In the genomic region with DNA sequence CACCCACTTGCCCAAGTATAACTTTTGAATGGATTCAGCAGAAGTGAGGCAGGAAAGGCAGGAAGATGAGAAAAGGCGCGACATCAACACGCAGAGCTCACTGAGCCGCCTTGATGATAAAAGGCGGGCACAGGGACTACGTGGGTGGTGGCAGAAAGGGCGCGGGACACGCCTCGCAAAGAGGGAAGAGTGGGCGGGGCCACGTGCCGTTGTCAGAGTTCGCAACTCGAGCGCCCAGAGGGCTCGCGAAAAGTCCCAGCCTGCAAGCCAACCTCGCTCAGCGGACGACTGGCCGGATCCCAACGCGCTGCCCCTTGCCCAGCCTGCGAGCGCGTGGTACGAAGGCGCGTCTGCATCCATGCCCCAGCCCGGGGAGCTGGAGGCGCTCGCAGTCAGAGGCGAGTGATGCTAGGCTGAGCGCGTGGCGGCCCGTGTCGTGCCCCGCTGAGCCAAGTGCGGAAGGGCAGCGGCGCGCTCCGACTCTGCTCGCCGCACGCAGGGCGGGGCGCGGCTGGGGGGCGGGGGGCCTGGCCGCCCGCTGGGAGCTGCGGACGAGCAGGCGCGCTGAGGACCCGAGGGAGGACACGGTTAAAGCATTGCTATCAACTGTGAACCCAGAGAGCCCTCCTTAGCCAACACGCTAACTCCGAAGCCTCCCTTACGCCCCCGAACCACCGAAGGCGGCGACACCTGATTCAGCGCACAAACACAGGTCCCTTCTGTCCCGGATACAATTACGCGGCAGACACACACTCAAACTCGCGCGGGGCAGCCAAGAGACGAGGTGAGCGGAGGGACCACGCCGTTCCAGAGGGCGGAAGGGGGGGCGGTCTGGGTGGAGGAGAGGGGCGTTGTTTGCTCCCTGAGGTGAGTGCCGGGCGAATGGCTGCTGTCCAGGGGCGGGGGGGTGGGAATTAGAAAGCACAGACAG, we compare ENCODE assay signal across 1 cellular context.
A peak's percentile ranks its signal among the peaks of the same experiment; 100 is the strongest.
TF ChIP-seq lines count a peak whose summit lies in the region.

A gene with protein sequence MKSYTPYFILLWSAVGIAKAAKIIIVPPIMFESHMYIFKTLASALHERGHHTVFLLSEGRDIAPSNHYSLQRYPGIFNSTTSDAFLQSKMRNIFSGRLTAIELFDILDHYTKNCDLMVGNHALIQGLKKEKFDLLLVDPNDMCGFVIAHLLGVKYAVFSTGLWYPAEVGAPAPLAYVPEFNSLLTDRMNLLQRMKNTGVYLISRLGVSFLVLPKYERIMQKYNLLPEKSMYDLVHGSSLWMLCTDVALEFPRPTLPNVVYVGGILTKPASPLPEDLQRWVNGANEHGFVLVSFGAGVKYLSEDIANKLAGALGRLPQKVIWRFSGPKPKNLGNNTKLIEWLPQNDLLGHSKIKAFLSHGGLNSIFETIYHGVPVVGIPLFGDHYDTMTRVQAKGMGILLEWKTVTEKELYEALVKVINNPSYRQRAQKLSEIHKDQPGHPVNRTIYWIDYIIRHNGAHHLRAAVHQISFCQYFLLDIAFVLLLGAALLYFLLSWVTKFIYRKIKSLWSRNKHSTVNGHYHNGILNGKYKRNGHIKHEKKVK (plus strand): TSS at position 617 of the 931 bp plus-strand sequence. CDS start 24,074 bp downstream, outside the sequence.

TF ChIP-seq in GM23338, 12 proteins besides CTCF, POLR2A, EP300 and RAD21 (continued from another document):
- TF ChIP-seq, protein P1, sequence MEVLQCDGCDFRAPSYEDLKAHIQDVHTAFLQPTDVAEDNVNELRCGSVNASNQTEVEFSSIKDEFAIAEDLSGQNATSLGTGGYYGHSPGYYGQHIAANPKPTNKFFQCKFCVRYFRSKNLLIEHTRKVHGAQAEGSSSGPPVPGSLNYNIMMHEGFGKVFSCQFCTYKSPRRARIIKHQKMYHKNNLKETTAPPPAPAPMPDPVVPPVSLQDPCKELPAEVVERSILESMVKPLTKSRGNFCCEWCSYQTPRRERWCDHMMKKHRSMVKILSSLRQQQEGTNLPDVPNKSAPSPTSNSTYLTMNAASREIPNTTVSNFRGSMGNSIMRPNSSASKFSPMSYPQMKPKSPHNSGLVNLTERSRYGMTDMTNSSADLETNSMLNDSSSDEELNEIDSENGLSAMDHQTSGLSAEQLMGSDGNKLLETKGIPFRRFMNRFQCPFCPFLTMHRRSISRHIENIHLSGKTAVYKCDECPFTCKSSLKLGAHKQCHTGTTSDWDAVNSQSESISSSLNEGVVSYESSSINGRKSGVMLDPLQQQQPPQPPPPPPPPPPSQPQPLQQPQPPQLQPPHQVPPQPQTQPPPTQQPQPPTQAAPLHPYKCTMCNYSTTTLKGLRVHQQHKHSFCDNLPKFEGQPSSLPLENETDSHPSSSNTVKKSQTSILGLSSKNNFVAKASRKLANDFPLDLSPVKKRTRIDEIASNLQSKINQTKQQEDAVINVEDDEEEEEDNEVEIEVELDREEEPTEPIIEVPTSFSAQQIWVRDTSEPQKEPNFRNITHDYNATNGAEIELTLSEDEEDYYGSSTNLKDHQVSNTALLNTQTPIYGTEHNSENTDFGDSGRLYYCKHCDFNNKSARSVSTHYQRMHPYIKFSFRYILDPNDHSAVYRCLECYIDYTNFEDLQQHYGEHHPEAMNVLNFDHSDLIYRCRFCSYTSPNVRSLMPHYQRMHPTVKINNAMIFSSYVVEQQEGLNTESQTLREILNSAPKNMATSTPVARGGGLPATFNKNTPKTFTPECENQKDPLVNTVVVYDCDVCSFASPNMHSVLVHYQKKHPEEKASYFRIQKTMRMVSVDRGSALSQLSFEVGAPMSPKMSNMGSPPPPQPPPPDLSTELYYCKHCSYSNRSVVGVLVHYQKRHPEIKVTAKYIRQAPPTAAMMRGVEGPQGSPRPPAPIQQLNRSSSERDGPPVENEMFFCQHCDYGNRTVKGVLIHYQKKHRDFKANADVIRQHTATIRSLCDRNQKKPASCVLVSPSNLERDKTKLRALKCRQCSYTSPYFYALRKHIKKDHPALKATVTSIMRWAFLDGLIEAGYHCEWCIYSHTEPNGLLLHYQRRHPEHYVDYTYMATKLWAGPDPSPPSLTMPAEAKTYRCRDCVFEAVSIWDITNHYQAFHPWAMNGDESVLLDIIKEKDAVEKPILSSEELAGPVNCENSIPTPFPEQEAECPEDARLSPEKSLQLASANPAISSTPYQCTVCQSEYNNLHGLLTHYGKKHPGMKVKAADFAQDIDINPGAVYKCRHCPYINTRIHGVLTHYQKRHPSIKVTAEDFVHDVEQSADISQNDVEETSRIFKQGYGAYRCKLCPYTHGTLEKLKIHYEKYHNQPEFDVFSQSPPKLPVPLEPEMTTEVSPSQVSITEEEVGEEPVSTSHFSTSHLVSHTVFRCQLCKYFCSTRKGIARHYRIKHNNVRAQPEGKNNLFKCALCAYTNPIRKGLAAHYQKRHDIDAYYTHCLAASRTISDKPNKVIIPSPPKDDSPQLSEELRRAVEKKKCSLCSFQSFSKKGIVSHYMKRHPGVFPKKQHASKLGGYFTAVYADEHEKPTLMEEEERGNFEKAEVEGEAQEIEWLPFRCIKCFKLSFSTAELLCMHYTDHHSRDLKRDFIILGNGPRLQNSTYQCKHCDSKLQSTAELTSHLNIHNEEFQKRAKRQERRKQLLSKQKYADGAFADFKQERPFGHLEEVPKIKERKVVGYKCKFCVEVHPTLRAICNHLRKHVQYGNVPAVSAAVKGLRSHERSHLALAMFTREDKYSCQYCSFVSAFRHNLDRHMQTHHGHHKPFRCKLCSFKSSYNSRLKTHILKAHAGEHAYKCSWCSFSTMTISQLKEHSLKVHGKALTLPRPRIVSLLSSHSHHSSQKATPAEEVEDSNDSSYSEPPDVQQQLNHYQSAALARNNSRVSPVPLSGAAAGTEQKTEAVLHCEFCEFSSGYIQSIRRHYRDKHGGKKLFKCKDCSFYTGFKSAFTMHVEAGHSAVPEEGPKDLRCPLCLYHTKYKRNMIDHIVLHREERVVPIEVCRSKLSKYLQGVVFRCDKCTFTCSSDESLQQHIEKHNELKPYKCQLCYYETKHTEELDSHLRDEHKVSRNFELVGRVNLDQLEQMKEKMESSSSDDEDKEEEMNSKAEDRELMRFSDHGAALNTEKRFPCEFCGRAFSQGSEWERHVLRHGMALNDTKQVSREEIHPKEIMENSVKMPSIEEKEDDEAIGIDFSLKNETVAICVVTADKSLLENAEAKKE (CRISPR knock-in tag; IDR thresholded peaks at IDR 0.05), result no peak
- TF ChIP-seq JUNB (IDR thresholded peaks at IDR 0.05; ENCODE audit: unreplicated experiment) (no peak), CREB1 (CRISPR knock-in tag; IDR thresholded peaks at IDR 0.05; ENCODE audit: low read depth) (0 out of 2 replicates have a peak, but pooled peaks have one; percentile 40), EZH2phosphoT487 (IDR thresholded peaks at IDR 0.05; ENCODE audit: unreplicated experiment) (no peak), POLR2AphosphoS5 (IDR thresholded peaks at IDR 0.05; ENCODE audit: low read depth) (peak; percentile 49; the same call in 1 of the 2 replicates)
- TF ChIP-seq, protein P2, sequence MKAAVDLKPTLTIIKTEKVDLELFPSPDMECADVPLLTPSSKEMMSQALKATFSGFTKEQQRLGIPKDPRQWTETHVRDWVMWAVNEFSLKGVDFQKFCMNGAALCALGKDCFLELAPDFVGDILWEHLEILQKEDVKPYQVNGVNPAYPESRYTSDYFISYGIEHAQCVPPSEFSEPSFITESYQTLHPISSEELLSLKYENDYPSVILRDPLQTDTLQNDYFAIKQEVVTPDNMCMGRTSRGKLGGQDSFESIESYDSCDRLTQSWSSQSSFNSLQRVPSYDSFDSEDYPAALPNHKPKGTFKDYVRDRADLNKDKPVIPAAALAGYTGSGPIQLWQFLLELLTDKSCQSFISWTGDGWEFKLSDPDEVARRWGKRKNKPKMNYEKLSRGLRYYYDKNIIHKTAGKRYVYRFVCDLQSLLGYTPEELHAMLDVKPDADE (IDR thresholded peaks at IDR 0.05), result no peak
